11 cellular contexts compared by ENCODE assay signal in the genomic region with DNA sequence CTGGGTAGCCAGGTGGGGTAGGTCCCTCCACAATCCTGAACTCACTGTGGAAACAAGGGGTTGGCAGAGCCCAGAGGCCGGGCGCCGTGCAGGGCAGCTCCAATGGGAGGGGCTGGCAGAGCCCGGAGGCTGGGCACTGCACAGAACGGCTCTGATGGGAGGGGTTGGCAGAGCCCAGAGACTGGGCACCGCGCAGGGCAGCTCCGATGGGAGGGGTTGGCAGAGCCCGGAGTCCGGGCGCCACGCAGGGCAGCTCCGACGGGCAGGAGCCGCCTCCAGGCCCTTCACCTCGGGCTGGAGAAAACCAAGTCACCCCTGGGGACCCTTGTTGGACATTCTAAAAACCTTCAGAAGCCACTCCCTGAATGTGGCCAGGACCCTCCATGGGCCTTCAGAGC. TPM values are rescaled to one million over a fixed set of nuclear protein-coding genes. Genes with fewer than 3 reads are reported as not detected.
DNase-seq lines count a peak whose midpoint lies in the region; ATAC-seq and TF ChIP-seq lines count a peak whose summit lies in the region.
"Had no signal": no experiment of that assay in that cellular context is flagged by ENCODE, and none has a peak within 500 bp of the region (broad histone marks: within the 10 kb centered on the region; RNA-seq: fewer than 3 reads in every experiment).

No MANE protein-coding gene starts in this region.

- in situ Hi-C loops in GM13976 (cut with MboI; ENCODE audit: low sequenced_read_pairs, unreplicated experiment) = no loop called here

- H3K4me3 Mint-ChIP-seq in T-helper 17 cell = no peak overlapping the region
- H3K4me3 Mint-ChIP-seq: activated CD4-positive, alpha-beta T cell treated with anti-CD3 and anti-CD28 coated beads for 36 hours; dendritic cell treated with granulocyte-macrophage colony-stimulating factor and Interleukin-4, amounts not matched to agents 40 ng/mL and 50 ng/mL, for 4 days had no signal

- peak; percentile 85 for ATAC-seq in Right ventricle myocardium inferior
- peak; percentile 85 for ATAC-seq in left ventricle myocardium superior
- ATAC-seq in HG03097 (IDR thresholded peaks at IDR 0.05; ENCODE audit: low FRiP score, unreplicated experiment) = no peak
- no peak for ATAC-seq in T-helper 17 cell
- ATAC-seq: activated CD4-positive, alpha-beta T cell treated with anti-CD3 and anti-CD28 coated beads for 36 hours had no signal

- DNase-seq in Right ventricle myocardium inferior (ENCODE audit: missing footprints) (peak; percentile 81), cardiac septum (ENCODE audit: low spot score) (no peak), left ventricle myocardium superior (peak; percentile 87), posterior cingulate gyrus (peak; percentile 76 to 97 (median 84)), AML-193 (lab: John Stamatoyannopoulos, UW) (no peak), T-helper 17 cell (no peak), GM13976 (ENCODE audit: low spot score) (no peak)
- DNase-seq: activated CD4-positive, alpha-beta T cell treated with anti-CD3 and anti-CD28 coated beads for 36 hours; NCI-H1048 had no signal

- intact Hi-C loops in Right ventricle myocardium inferior (cut with DNase I) (loop anchor here (2.0 kb wide), 1 partner anchor 33 kb away; the partner anchor contains the start of gene TMEM250), cardiac septum (cut with DNase I) (no loop called here), left ventricle myocardium superior (cut with micrococcal nuclease) (no loop called here), posterior cingulate gyrus (cut with DNase I) (loop anchor here (5.0 kb wide), 1 partner anchor 34 kb away; no protein-coding TSS in a partner anchor)

- H3K36me3 Mint-ChIP-seq in T-helper 17 cell (ENCODE audit: low read depth) = no peaks in the 10 kb centered on the region

- TF ChIP-seq CTCF in GM13976 (IDR thresholded peaks at IDR 0.05; ENCODE audit: borderline replicate concordance, control extremely low read depth, extremely low read depth, insufficient read depth, missing control alignments) = no peak

- peaks cover 13% of the 10 kb centered on the region for H3K4me1 Mint-ChIP-seq in T-helper 17 cell

- no peaks in the 10 kb centered on the region for H3K27me3 Mint-ChIP-seq in T-helper 17 cell
- H3K27me3 Mint-ChIP-seq: activated CD4-positive, alpha-beta T cell treated with anti-CD3 and anti-CD28 coated beads for 36 hours; dendritic cell treated with granulocyte-macrophage colony-stimulating factor and Interleukin-4, amounts not matched to agents 40 ng/mL and 50 ng/mL, for 4 days had no signal

- no peaks in the 10 kb centered on the region for H3K9me3 ChIP-seq in T-helper 17 cell (ENCODE audit: control insufficient read depth, low read length, poor library complexity, severe bottlenecking)

- no peak overlapping the region for H3K27ac Mint-ChIP-seq in T-helper 17 cell
- H3K27ac Mint-ChIP-seq: activated CD4-positive, alpha-beta T cell treated with anti-CD3 and anti-CD28 coated beads for 36 hours; dendritic cell treated with granulocyte-macrophage colony-stimulating factor and Interleukin-4, amounts not matched to agents 40 ng/mL and 50 ng/mL, for 4 days had no signal

RNA-seq across cellular contexts. Expression of gene NACC2, which starts 9.3 kb away (rescaled TPM):
- total RNA-seq in Right ventricle myocardium inferior = 37.0 TPM
- 57.8 TPM for total RNA-seq in cardiac septum
- total RNA-seq in left ventricle myocardium superior = 39.1 TPM
- 1 to 10 TPM; 5.8 to 5.9 TPM for total RNA-seq in T-helper 17 cell

RNA-seq across cellular contexts. Expression of gene TMEM250, which starts 32.9 kb away (rescaled TPM):
- total RNA-seq in Right ventricle myocardium inferior (18.7 TPM), cardiac septum (19.8 TPM), left ventricle myocardium superior (16.6 TPM), T-helper 17 cell (10 to 100 TPM; 17.9 to 21.8 TPM)

Comparison
In these comparisons a context has a peak if more than half of its experiments do, and no peak if none do; other contexts are left out.
1. DNase-seq: peak in Right ventricle myocardium inferior (single experiment), left ventricle myocardium superior (single experiment) and posterior cingulate gyrus (10 of 10); none in cardiac septum (single experiment), AML-193 (0 of 2), T-helper 17 cell (0 of 3) and GM13976 (single experiment).
2. intact Hi-C loops: an anchor here in Right ventricle myocardium inferior (2.0 kb wide) and posterior cingulate gyrus (5.0 kb wide); none called in cardiac septum and left ventricle myocardium superior.
3. ATAC-seq: peak in Right ventricle myocardium inferior (single experiment) and left ventricle myocardium superior (single experiment); none in HG03097 (single experiment) and T-helper 17 cell (single experiment).